ENCODE assay signal across 1 cellular context in the genomic region with DNA sequence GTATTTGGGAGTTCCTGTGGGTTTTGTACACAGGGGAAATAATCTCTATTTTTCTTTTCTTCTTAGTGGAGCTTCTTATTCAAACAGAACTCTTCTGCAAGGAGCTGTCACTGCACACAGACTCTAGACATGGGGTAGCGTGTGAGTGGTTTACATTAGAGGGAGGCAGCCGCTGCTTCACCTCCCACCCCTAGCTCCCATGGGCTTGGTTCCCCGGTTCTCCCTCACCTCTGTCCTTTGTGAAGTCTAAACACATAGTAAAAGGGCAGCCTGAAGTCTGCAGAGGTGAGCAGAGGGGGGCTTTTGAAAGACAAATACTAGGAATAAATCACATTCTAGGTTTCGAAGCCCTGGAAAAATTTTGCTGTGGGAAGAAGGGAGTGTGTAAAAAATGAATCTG.
TF ChIP-seq lines count a peak whose summit lies in the region.

No MANE protein-coding gene starts in this region.

TF ChIP-seq in GM23338, 12 proteins besides CTCF, POLR2A, EP300 and RAD21:
- TF ChIP-seq ZNF462 (CRISPR knock-in tag; IDR thresholded peaks at IDR 0.05), result no peak
- TF ChIP-seq POLR2AphosphoS5 (IDR thresholded peaks at IDR 0.05; ENCODE audit: low read depth), result no peak
- TF ChIP-seq STAT1 (IDR thresholded peaks at IDR 0.05; ENCODE audit: unreplicated experiment), result no peak
- TF ChIP-seq JUNB (IDR thresholded peaks at IDR 0.05; ENCODE audit: unreplicated experiment), result no peak
- TF ChIP-seq EZH2 (IDR thresholded peaks at IDR 0.05; ENCODE audit: low read depth, unreplicated experiment), result no peak
- TF ChIP-seq, protein P1, sequence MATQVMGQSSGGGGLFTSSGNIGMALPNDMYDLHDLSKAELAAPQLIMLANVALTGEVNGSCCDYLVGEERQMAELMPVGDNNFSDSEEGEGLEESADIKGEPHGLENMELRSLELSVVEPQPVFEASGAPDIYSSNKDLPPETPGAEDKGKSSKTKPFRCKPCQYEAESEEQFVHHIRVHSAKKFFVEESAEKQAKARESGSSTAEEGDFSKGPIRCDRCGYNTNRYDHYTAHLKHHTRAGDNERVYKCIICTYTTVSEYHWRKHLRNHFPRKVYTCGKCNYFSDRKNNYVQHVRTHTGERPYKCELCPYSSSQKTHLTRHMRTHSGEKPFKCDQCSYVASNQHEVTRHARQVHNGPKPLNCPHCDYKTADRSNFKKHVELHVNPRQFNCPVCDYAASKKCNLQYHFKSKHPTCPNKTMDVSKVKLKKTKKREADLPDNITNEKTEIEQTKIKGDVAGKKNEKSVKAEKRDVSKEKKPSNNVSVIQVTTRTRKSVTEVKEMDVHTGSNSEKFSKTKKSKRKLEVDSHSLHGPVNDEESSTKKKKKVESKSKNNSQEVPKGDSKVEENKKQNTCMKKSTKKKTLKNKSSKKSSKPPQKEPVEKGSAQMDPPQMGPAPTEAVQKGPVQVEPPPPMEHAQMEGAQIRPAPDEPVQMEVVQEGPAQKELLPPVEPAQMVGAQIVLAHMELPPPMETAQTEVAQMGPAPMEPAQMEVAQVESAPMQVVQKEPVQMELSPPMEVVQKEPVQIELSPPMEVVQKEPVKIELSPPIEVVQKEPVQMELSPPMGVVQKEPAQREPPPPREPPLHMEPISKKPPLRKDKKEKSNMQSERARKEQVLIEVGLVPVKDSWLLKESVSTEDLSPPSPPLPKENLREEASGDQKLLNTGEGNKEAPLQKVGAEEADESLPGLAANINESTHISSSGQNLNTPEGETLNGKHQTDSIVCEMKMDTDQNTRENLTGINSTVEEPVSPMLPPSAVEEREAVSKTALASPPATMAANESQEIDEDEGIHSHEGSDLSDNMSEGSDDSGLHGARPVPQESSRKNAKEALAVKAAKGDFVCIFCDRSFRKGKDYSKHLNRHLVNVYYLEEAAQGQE (IDR thresholded peaks at IDR 0.05; ENCODE audit: unreplicated experiment), result no peak
- TF ChIP-seq ZNF331 (CRISPR knock-in tag; IDR thresholded peaks at IDR 0.05; ENCODE audit: low read depth), result no peak
- TF ChIP-seq EZH2phosphoT487 (IDR thresholded peaks at IDR 0.05; ENCODE audit: unreplicated experiment), result no peak
- TF ChIP-seq NANOG (IDR thresholded peaks at IDR 0.05; ENCODE audit: borderline replicate concordance), result no peak
- no peak for TF ChIP-seq CREB1 (CRISPR knock-in tag; IDR thresholded peaks at IDR 0.05; ENCODE audit: low read depth)
- no peak for TF ChIP-seq ZNF114 (CRISPR knock-in tag; IDR thresholded peaks at IDR 0.05)
- TF ChIP-seq, protein P2, sequence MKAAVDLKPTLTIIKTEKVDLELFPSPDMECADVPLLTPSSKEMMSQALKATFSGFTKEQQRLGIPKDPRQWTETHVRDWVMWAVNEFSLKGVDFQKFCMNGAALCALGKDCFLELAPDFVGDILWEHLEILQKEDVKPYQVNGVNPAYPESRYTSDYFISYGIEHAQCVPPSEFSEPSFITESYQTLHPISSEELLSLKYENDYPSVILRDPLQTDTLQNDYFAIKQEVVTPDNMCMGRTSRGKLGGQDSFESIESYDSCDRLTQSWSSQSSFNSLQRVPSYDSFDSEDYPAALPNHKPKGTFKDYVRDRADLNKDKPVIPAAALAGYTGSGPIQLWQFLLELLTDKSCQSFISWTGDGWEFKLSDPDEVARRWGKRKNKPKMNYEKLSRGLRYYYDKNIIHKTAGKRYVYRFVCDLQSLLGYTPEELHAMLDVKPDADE (IDR thresholded peaks at IDR 0.05), result no peak
